ENCODE assay signal across 22 cellular contexts in genomic region chr19:54893406-54893805, GRCh38. TPM values are rescaled to one million over a fixed set of nuclear protein-coding genes. Genes with fewer than 3 reads are reported as not detected.
"Had no signal": no experiment of that assay in that cellular context is flagged by ENCODE, and none has a peak within 500 bp of the region (broad histone marks: within the 10 kb centered on the region; RNA-seq: fewer than 3 reads in every experiment).

No MANE protein-coding gene starts in this region.

- H3K36me3 Mint-ChIP-seq: activated CD8-positive, alpha-beta memory T cell treated with anti-CD3 and anti-CD28 coated beads, Interleukin-2, amount 10 ng/mL, durations not matched to agents 7 days and 5 days; activated naive CD8-positive, alpha-beta T cell treated with anti-CD3 and anti-CD28 coated beads for 36 hours; natural killer cell treated with Interleukin-12 subunit alpha and Interleukin-12 subunit beta and Interleukin-15 and Interleukin-18, amount 100 ng/mL, for 72 hours; stimulated activated memory B cell treated with anti-CD40 and anti-IgM and Interleukin-4, amounts not matched to agents 10 μg/mL and 1 μg/mL and 100 μg/mL, for 72 hours had no signal

- H3K4me1 Mint-ChIP-seq: activated CD8-positive, alpha-beta memory T cell treated with anti-CD3 and anti-CD28 coated beads, Interleukin-2, amount 10 ng/mL, durations not matched to agents 7 days and 5 days; activated naive CD8-positive, alpha-beta T cell treated with anti-CD3 and anti-CD28 coated beads for 36 hours; stimulated activated memory B cell treated with anti-CD40 and anti-IgM and Interleukin-4, amounts not matched to agents 10 μg/mL and 1 μg/mL and 100 μg/mL, for 72 hours had no signal

- H3K4me3 ChIP-seq: esophagus squamous epithelium, heart left ventricle, right atrium auricular region, smooth muscle cell, tibial nerve had no signal

- ATAC-seq: activated CD8-positive, alpha-beta memory T cell treated with anti-CD3 and anti-CD28 coated beads, Interleukin-2, amount 10 ng/mL, durations not matched to agents 7 days and 5 days; activated T-cell treated with anti-CD3 and anti-CD28 coated beads, Interleukin-2, amount 50 U/mL, for 4 hours; heart left ventricle; left colon; natural killer cell treated with Interleukin-12 subunit alpha and Interleukin-12 subunit beta and Interleukin-15 and Interleukin-18, amount 100 ng/mL, for 72 hours; stimulated activated memory B cell treated with anti-CD40 and anti-IgM and Interleukin-4, amounts not matched to agents 10 μg/mL and 1 μg/mL and 100 μg/mL, for 72 hours had no signal

- DNase-seq: activated CD4-positive, alpha-beta T cell treated with anti-CD3 and anti-CD28 coated beads for 1 hour; activated CD4-positive, alpha-beta T cell treated with anti-CD3 and anti-CD28 coated beads, Interleukin-2, amount 50 U/mL, for 48 hours; activated CD8-positive, alpha-beta memory T cell treated with anti-CD3 and anti-CD28 coated beads, Interleukin-2, amount 10 ng/mL, durations not matched to agents 7 days and 5 days; activated gamma-delta T cell; activated naive CD8-positive, alpha-beta T cell treated with anti-CD3 and anti-CD28 coated beads for 36 hours; activated T-cell treated with anti-CD3 and anti-CD28 coated beads, Interleukin-2, amount 50 U/mL, for 4 hours; cerebellar nuclear complex; esophagus squamous epithelium; foreskin fibroblast; heart left ventricle; immature natural killer cell; left colon; nucleus accumbens had no signal

- H3K36me3 ChIP-seq: esophagus squamous epithelium, heart left ventricle, right atrium auricular region, tibial nerve had no signal

- H3K4me3 Mint-ChIP-seq: activated CD8-positive, alpha-beta memory T cell treated with anti-CD3 and anti-CD28 coated beads, Interleukin-2, amount 10 ng/mL, durations not matched to agents 7 days and 5 days; activated naive CD8-positive, alpha-beta T cell treated with anti-CD3 and anti-CD28 coated beads for 36 hours; activated T-cell treated with anti-CD3 and anti-CD28 coated beads, Interleukin-2, amount 50 U/mL, for 4 hours; immature natural killer cell; natural killer cell treated with Interleukin-12 subunit alpha and Interleukin-12 subunit beta and Interleukin-15 and Interleukin-18, amount 100 ng/mL, for 72 hours; stimulated activated memory B cell treated with anti-CD40 and anti-IgM and Interleukin-4, amounts not matched to agents 10 μg/mL and 1 μg/mL and 100 μg/mL, for 72 hours; T-helper 2 cell treated with Interferon-gamma antibody and Interleukin-4, amounts not matched to agents 5 μg/mL and 100 μg/mL, for 36 hours had no signal

- H3K27me3 ChIP-seq: right atrium auricular region, tibial nerve had no signal

- H3K27ac Mint-ChIP-seq: activated CD8-positive, alpha-beta memory T cell treated with anti-CD3 and anti-CD28 coated beads, Interleukin-2, amount 10 ng/mL, durations not matched to agents 7 days and 5 days; activated naive CD8-positive, alpha-beta T cell treated with anti-CD3 and anti-CD28 coated beads for 36 hours; immature natural killer cell; natural killer cell treated with Interleukin-12 subunit alpha and Interleukin-12 subunit beta and Interleukin-15 and Interleukin-18, amount 100 ng/mL, for 72 hours; stimulated activated memory B cell treated with anti-CD40 and anti-IgM and Interleukin-4, amounts not matched to agents 10 μg/mL and 1 μg/mL and 100 μg/mL, for 72 hours; T-helper 2 cell treated with Interferon-gamma antibody and Interleukin-4, amounts not matched to agents 5 μg/mL and 100 μg/mL, for 36 hours had no signal

- H3K4me1 ChIP-seq: esophagus squamous epithelium, heart left ventricle, right atrium auricular region, tibial nerve had no signal

- H3K27me3 Mint-ChIP-seq: natural killer cell treated with Interleukin-12 subunit alpha and Interleukin-12 subunit beta and Interleukin-15 and Interleukin-18, amount 100 ng/mL, for 72 hours had no signal

- H3K9me3 Mint-ChIP-seq: activated naive CD8-positive, alpha-beta T cell treated with anti-CD3 and anti-CD28 coated beads for 36 hours; activated T-cell treated with anti-CD3 and anti-CD28 coated beads, Interleukin-2, amount 50 U/mL, for 4 hours; immature natural killer cell; natural killer cell treated with Interleukin-12 subunit alpha and Interleukin-12 subunit beta and Interleukin-15 and Interleukin-18, amount 100 ng/mL, for 72 hours; stimulated activated memory B cell treated with anti-CD40 and anti-IgM and Interleukin-4, amounts not matched to agents 10 μg/mL and 1 μg/mL and 100 μg/mL, for 72 hours; T-helper 2 cell treated with Interferon-gamma antibody and Interleukin-4, amounts not matched to agents 5 μg/mL and 100 μg/mL, for 36 hours had no signal

- H3K9me3 ChIP-seq: esophagus squamous epithelium, heart left ventricle, right atrium auricular region had no signal

- H3K27ac ChIP-seq: esophagus squamous epithelium, heart left ventricle, right atrium auricular region, tibial nerve had no signal

RNA-seq across cellular contexts. Expression of gene NCR1, which starts 12.5 kb away (rescaled TPM):
- total RNA-seq: esophagus squamous epithelium, lung microvascular endothelial cell, right atrium auricular region, smooth muscle cell had no signal

RNA-seq across cellular contexts. Expression of gene FCAR, which starts 19.4 kb away (rescaled TPM):
- total RNA-seq: activated CD8-positive, alpha-beta memory T cell treated with anti-CD3 and anti-CD28 coated beads, Interleukin-2, amount 10 ng/mL, durations not matched to agents 7 days and 5 days; activated naive CD8-positive, alpha-beta T cell treated with anti-CD3 and anti-CD28 coated beads for 36 hours; activated T-cell treated with anti-CD3 and anti-CD28 coated beads, Interleukin-2, amount 50 U/mL, for 4 hours; left colon; lung microvascular endothelial cell; mucosa of gallbladder; natural killer cell treated with Interleukin-12 subunit alpha and Interleukin-12 subunit beta and Interleukin-15 and Interleukin-18, amount 100 ng/mL, for 72 hours; smooth muscle cell had no signal

RNA-seq across cellular contexts. Expression of gene KIR3DL2, which starts 43.2 kb away (rescaled TPM):
- total RNA-seq: esophagus squamous epithelium, lung microvascular endothelial cell, mucosa of gallbladder, posterior vena cava, right atrium auricular region, smooth muscle cell, tibial nerve had no signal

RNA-seq across cellular contexts. Expression of gene NLRP7, which starts 53.9 kb away (rescaled TPM):
- total RNA-seq: activated CD8-positive, alpha-beta memory T cell treated with anti-CD3 and anti-CD28 coated beads, Interleukin-2, amount 10 ng/mL, durations not matched to agents 7 days and 5 days; activated naive CD8-positive, alpha-beta T cell treated with anti-CD3 and anti-CD28 coated beads for 36 hours; activated T-cell treated with anti-CD3 and anti-CD28 coated beads, Interleukin-2, amount 50 U/mL, for 4 hours; esophagus squamous epithelium; heart left ventricle; lung microvascular endothelial cell; mucosa of gallbladder; posterior vena cava; right atrium auricular region; tibial nerve had no signal
